1 cellular context compared by ENCODE assay signal in genomic region chr1:241998950-241999495, GRCh38.
TF ChIP-seq lines count a peak whose summit lies in the region.

MAP1LC3C (minus strand) TSS chr1:241999098; CDS start chr1:241999008, 90 bp downstream.

TF ChIP-seq in WTC11, 78 proteins besides CTCF, POLR2A, EP300 and RAD21 (continued from another document):
- TF ChIP-seq ZNF532 (CRISPR knock-in tag; IDR thresholded peaks at IDR 0.05; ENCODE audit: borderline replicate concordance), result no peak
